In the genomic region with DNA sequence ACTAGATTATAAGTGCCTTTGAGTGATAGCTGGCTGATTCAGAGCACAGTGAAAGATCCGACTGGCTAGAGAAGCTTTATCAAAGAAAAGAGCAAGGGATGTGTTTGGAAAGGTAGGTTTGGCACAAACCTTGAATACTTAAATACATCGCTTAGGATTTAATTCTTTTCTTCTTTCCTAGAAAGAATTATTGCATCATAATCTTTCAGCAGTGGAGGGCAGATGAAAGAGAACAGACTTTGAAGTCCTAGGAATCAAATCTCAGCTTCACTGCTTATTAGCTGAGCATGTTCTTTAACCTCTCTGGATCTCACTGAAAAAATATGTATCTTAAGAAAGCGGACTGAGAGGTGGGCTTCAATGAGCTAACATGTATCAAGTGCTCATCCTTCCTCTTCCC, we compare ENCODE assay signal across 2 cellular contexts.
TF ChIP-seq lines count a peak whose summit lies in the region.

No MANE protein-coding gene starts in this region.

TF ChIP-seq in IMR-90, 13 proteins besides CTCF, POLR2A, EP300 and RAD21:
- TF ChIP-seq CEBPB (IDR thresholded peaks at IDR 0.05; ENCODE audit: low read depth, low read length) (peak; percentile 69), MAFK (IDR thresholded peaks at IDR 0.05; ENCODE audit: low read depth, low read length) (no peak)

TF ChIP-seq in H1, 55 proteins besides CTCF, POLR2A, EP300 and RAD21:
- TF ChIP-seq CEBPB (IDR thresholded peaks at IDR 0.05; ENCODE audit: low read depth, low read length) (peak; percentile 28; the same call in 1 of the 2 replicates), SP4 (IDR thresholded peaks at IDR 0.05; ENCODE audit: low read length) (no peak), TAF7 (optimal IDR thresholded peaks at IDR 0.05; ENCODE audit: borderline replicate concordance, low read depth, low read length) (no peak), SUZ12 (IDR thresholded peaks at IDR 0.05; ENCODE audit: low read length) (no peak)
